6 cellular contexts compared by ENCODE assay signal in genomic region chr19:14551134-14552007, GRCh38. TPM values are rescaled to one million over a fixed set of nuclear protein-coding genes. Genes with fewer than 3 reads are reported as not detected.
DNase-seq lines count a peak whose midpoint lies in the region; TF ChIP-seq lines count a peak whose summit lies in the region.
"Not testable (repeated sequence)": the region's sequence is repeated elsewhere in the genome, so short reads cannot be mapped to it uniquely, and the experiment has no call there.

No MANE protein-coding gene starts in this region.

- in situ Hi-C loops in GM13977 (cut with MboI; ENCODE audit: low pct_unique_long_range_greater_than_20kb, low sequenced_read_pairs, unreplicated experiment): not testable (repeated sequence)

- peaks cover 39% of the 10 kb centered on the region for H3K4me1 Mint-ChIP-seq in osteocyte (ENCODE audit: unreplicated experiment)

- H3K4me3 ChIP-seq in fibroblast of mammary gland (ENCODE audit: control insufficient read depth, low read depth, low read length): not testable (repeated sequence)

- H3K36me3 Mint-ChIP-seq in osteocyte (ENCODE audit: unreplicated experiment): not testable (repeated sequence)

- H3K27me3 Mint-ChIP-seq in osteocyte (ENCODE audit: unreplicated experiment): not testable (repeated sequence)

- peak; percentile 75 for DNase-seq in GM13977 (ENCODE audit: low spot score)
- DNase-seq in OCI-M2 (lab: John Stamatoyannopoulos, UW; ENCODE audit: unreplicated experiment): peak; percentile 95
- peak; percentile 60 for DNase-seq in activated T-cell treated with anti-CD3 and anti-CD28 coated beads for 4 hours
- peak; percentile 15 for DNase-seq in fibroblast of mammary gland (ENCODE audit: low read depth)
- DNase-seq in osteocyte (ENCODE audit: extremely low spot score, unreplicated experiment): not testable (repeated sequence)

- peak; percentile 38 for TF ChIP-seq CTCF in GM13977 (IDR thresholded peaks at IDR 0.05; ENCODE audit: extremely low read depth, insufficient read depth, missing control alignments)
- TF ChIP-seq CTCF in fibroblast of mammary gland (conservative IDR thresholded peaks at IDR 0.05; ENCODE audit: control insufficient read depth, insufficient read depth, low read depth, low read length): not testable (repeated sequence)
- peak; percentile 42 for TF ChIP-seq CTCF in osteocyte (IDR thresholded peaks at IDR 0.05)

- H3K9me3 Mint-ChIP-seq in osteocyte (ENCODE audit: unreplicated experiment): not testable (repeated sequence)

- H3K4me3 Mint-ChIP-seq in osteocyte (ENCODE audit: unreplicated experiment): not testable (repeated sequence)

- peak overlapping the region; percentile 65 for H3K27ac ChIP-seq in temporal lobe (ENCODE audit: low read depth, low read length)

- H3K27ac Mint-ChIP-seq in osteocyte (ENCODE audit: unreplicated experiment): peak overlapping the region; percentile 59

RNA-seq across cellular contexts. Expression of gene NDUFB7, which starts 20.5 kb away (rescaled TPM):
- total RNA-seq in osteocyte: 149 and 158 TPM in 2 replicates
- total RNA-seq in temporal lobe: 101 TPM

RNA-seq across cellular contexts. Expression of gene TECR, which starts 22.0 kb away (rescaled TPM):
- total RNA-seq in osteocyte (136 and 139 TPM in 2 replicates), temporal lobe (12.0 TPM)

RNA-seq across cellular contexts. Expression of gene CLEC17A, which starts 31.5 kb away (rescaled TPM):
- total RNA-seq in osteocyte (not detected in 2 replicates), temporal lobe (not detected)

RNA-seq across cellular contexts. Expression of gene DNAJB1, which starts 33.2 kb away (rescaled TPM):
- total RNA-seq in osteocyte (80.0 and 84.6 TPM in 2 replicates), temporal lobe (29.3 TPM)

RNA-seq across cellular contexts. Expression of gene GIPC1, which starts 55.4 kb away (rescaled TPM):
- total RNA-seq in osteocyte: 89.0 and 90.3 TPM in 2 replicates
- 25.3 TPM for total RNA-seq in temporal lobe

Comparison
In these comparisons a context has a peak if more than half of its experiments do, and no peak if none do; other contexts are left out.
1. RNA of gene TECR, which starts 22.0 kb away (total RNA-seq): 136 to 139 TPM in osteocyte; 12.0 TPM in temporal lobe (single experiment); every median in the first group is over 10 times any median in the second.